Comparison of ENCODE assay signal across 24 cellular contexts in genomic region chr3:45660567-45660901, GRCh38.
"Had no signal": no experiment of that assay in that cellular context is flagged by ENCODE, and none has a peak within 500 bp of the region (broad histone marks: within the 10 kb centered on the region; RNA-seq: fewer than 3 reads in every experiment).

No MANE protein-coding gene starts in this region.

- H3K9ac ChIP-seq: parathyroid adenoma had no signal

- DNase-seq: activated CD8-positive, alpha-beta memory T cell treated with anti-CD3 and anti-CD28 coated beads, Interleukin-2, amount 50 U/mL, for 48 hours; esophagus squamous epithelium; kidney glomerular epithelial cell; stimulated activated CD4-positive, alpha-beta T cell treated with anti-CD3 and anti-CD28 coated beads, Interleukin-1b, Interleukin-23, amount 100 ng/mL, for 48 hours had no signal

- H3K4me3 ChIP-seq: esophagus squamous epithelium, left lung, psoas muscle, sigmoid colon, smooth muscle cell, suprapubic skin, tibial artery had no signal

- H3K27ac Mint-ChIP-seq: activated CD4-positive, alpha-beta memory T cell treated with anti-CD3 and anti-CD28 coated beads for 36 hours; activated T-cell treated with anti-CD3 and anti-CD28 coated beads, Interleukin-2, amount 50 U/mL, for 24 hours; nephron progenitor cell; T-helper 1 cell treated with Interleukin-12 subunit alpha and Interleukin-12 subunit beta and Interleukin-4 antibody, amounts not matched to agents 30 μg/mL and 1 μg/mL, for 36 hours had no signal

- H3K27me3 ChIP-seq: esophagus squamous epithelium, left lung, sigmoid colon, suprapubic skin, tibial artery had no signal

- H3K9me3 Mint-ChIP-seq: activated CD4-positive, alpha-beta memory T cell treated with anti-CD3 and anti-CD28 coated beads for 36 hours; activated CD4-positive, alpha-beta T cell treated with anti-CD3 and anti-CD28 coated beads, Interleukin-2, amount 10 ng/mL, durations not matched to agents 24 days and 14 days; activated T-cell treated with anti-CD3 and anti-CD28 coated beads, Interleukin-2, amount 50 U/mL, for 24 hours; central memory CD8-positive, alpha-beta T cell; naive B cell; nephron progenitor cell; stimulated activated memory B cell treated with anti-CD40 and anti-IgM and Interleukin-4, amounts not matched to agents 10 μg/mL and 1 μg/mL and 100 μg/mL, for 72 hours; T-helper 1 cell treated with Interleukin-12 subunit alpha and Interleukin-12 subunit beta and Interleukin-4 antibody, amounts not matched to agents 30 μg/mL and 1 μg/mL, for 36 hours had no signal

- H3K4me1 Mint-ChIP-seq: nephron progenitor cell had no signal

- H3K4me3 Mint-ChIP-seq: activated CD4-positive, alpha-beta memory T cell treated with anti-CD3 and anti-CD28 coated beads for 36 hours; activated CD4-positive, alpha-beta T cell treated with anti-CD3 and anti-CD28 coated beads, Interleukin-2, amount 10 ng/mL, durations not matched to agents 24 days and 14 days; activated T-cell treated with anti-CD3 and anti-CD28 coated beads, Interleukin-2, amount 50 U/mL, for 24 hours; central memory CD8-positive, alpha-beta T cell; nephron progenitor cell; stimulated activated memory B cell treated with anti-CD40 and anti-IgM and Interleukin-4, amounts not matched to agents 10 μg/mL and 1 μg/mL and 100 μg/mL, for 72 hours; T-helper 1 cell treated with Interleukin-12 subunit alpha and Interleukin-12 subunit beta and Interleukin-4 antibody, amounts not matched to agents 30 μg/mL and 1 μg/mL, for 36 hours had no signal

- H3K27ac ChIP-seq: epithelial cell of prostate, esophagus squamous epithelium, parathyroid adenoma, psoas muscle, sigmoid colon, suprapubic skin, tibial artery had no signal

- ATAC-seq: stimulated activated memory B cell treated with anti-CD40 and anti-IgM and Interleukin-4, amounts not matched to agents 10 μg/mL and 1 μg/mL and 100 μg/mL, for 72 hours had no signal

- H3K79me2 ChIP-seq: parathyroid adenoma had no signal

- H3K36me3 Mint-ChIP-seq: activated CD4-positive, alpha-beta memory T cell treated with anti-CD3 and anti-CD28 coated beads for 36 hours; naive B cell had no signal

- H3K9me3 ChIP-seq: esophagus squamous epithelium, left lung, psoas muscle, sigmoid colon, suprapubic skin, tibial artery had no signal

- H3K36me3 ChIP-seq: esophagus squamous epithelium, left lung, sigmoid colon, suprapubic skin, tibial artery had no signal

- H3K27me3 Mint-ChIP-seq: activated CD4-positive, alpha-beta memory T cell treated with anti-CD3 and anti-CD28 coated beads for 36 hours; activated CD4-positive, alpha-beta T cell treated with anti-CD3 and anti-CD28 coated beads, Interleukin-2, amount 10 ng/mL, durations not matched to agents 24 days and 14 days; activated T-cell treated with anti-CD3 and anti-CD28 coated beads, Interleukin-2, amount 50 U/mL, for 24 hours; central memory CD8-positive, alpha-beta T cell; naive B cell; stimulated activated memory B cell treated with anti-CD40 and anti-IgM and Interleukin-4, amounts not matched to agents 10 μg/mL and 1 μg/mL and 100 μg/mL, for 72 hours had no signal

- FAIRE-seq: bronchial epithelial cell, colon, endometrium, frontal cortex had no signal
